In genomic region chr4:92615049-92615448, GRCh38 we compare ENCODE assay signal across 31 cellular contexts.
"Had no signal": no experiment of that assay in that cellular context is flagged by ENCODE, and none has a peak within 500 bp of the region (broad histone marks: within the 10 kb centered on the region; RNA-seq: fewer than 3 reads in every experiment).

No MANE protein-coding gene starts in this region.

- H3K9me3 Mint-ChIP-seq: activated CD4-positive, alpha-beta T cell treated with anti-CD3 and anti-CD28 coated beads, Interleukin-2, amount 10 ng/mL, durations not matched to agents 24 days and 14 days; activated naive CD8-positive, alpha-beta T cell treated with anti-CD3 and anti-CD28 coated beads, Interleukin-2, amount 10 ng/mL, durations not matched to agents 7 days and 5 days had no signal

- H3K27me3 Mint-ChIP-seq: activated CD4-positive, alpha-beta T cell treated with anti-CD3 and anti-CD28 coated beads, Interleukin-2, amount 10 ng/mL, durations not matched to agents 24 days and 14 days; activated CD8-positive, alpha-beta T cell treated with anti-CD3 and anti-CD28 coated beads for 36 hours; activated naive CD4-positive, alpha-beta T cell treated with anti-CD3 and anti-CD28 coated beads, Interleukin-2, amount 50 U/mL, for 24 hours; activated naive CD8-positive, alpha-beta T cell treated with anti-CD3 and anti-CD28 coated beads, Interleukin-2, amount 10 ng/mL, durations not matched to agents 7 days and 5 days; activated T-helper 17 cell treated with anti-CD3 and anti-CD28 coated beads, Interleukin-2, amount 50 U/mL, for 72 hours; central memory CD8-positive, alpha-beta T cell had no signal

- ATAC-seq: activated CD8-positive, alpha-beta T cell treated with anti-CD3 and anti-CD28 coated beads for 36 hours; activated T-cell treated with anti-CD3 and anti-CD28 coated beads, Interleukin-2, amount 50 U/mL, for 72 hours; activated T-helper 17 cell treated with anti-CD3 and anti-CD28 coated beads, Interleukin-2, amount 50 U/mL, for 72 hours had no signal

- H3K36me3 ChIP-seq: ascending aorta, cardiac muscle cell had no signal

- H3K27ac Mint-ChIP-seq: activated CD4-positive, alpha-beta T cell treated with anti-CD3 and anti-CD28 coated beads, Interleukin-2, amount 10 ng/mL, durations not matched to agents 24 days and 14 days; activated CD8-positive, alpha-beta T cell treated with anti-CD3 and anti-CD28 coated beads for 36 hours; activated naive CD4-positive, alpha-beta T cell treated with anti-CD3 and anti-CD28 coated beads, Interleukin-2, amount 50 U/mL, for 24 hours; activated naive CD8-positive, alpha-beta T cell treated with anti-CD3 and anti-CD28 coated beads, Interleukin-2, amount 10 ng/mL, durations not matched to agents 7 days and 5 days; activated T-cell treated with anti-CD3 and anti-CD28 coated beads, Interleukin-2, amount 50 U/mL, for 72 hours; activated T-helper 17 cell treated with anti-CD3 and anti-CD28 coated beads, Interleukin-2, amount 50 U/mL, for 72 hours had no signal

- H3K4me3 ChIP-seq: ascending aorta, cardiac muscle cell had no signal

- H3K9me3 ChIP-seq: ascending aorta had no signal

- H3K4me3 Mint-ChIP-seq: activated CD4-positive, alpha-beta T cell treated with anti-CD3 and anti-CD28 coated beads, Interleukin-2, amount 10 ng/mL, durations not matched to agents 24 days and 14 days; activated CD8-positive, alpha-beta T cell treated with anti-CD3 and anti-CD28 coated beads for 36 hours; activated naive CD4-positive, alpha-beta T cell treated with anti-CD3 and anti-CD28 coated beads, Interleukin-2, amount 50 U/mL, for 24 hours; activated naive CD8-positive, alpha-beta T cell treated with anti-CD3 and anti-CD28 coated beads, Interleukin-2, amount 10 ng/mL, durations not matched to agents 7 days and 5 days; activated T-cell treated with anti-CD3 and anti-CD28 coated beads, Interleukin-2, amount 50 U/mL, for 72 hours; activated T-helper 17 cell treated with anti-CD3 and anti-CD28 coated beads, Interleukin-2, amount 50 U/mL, for 72 hours; central memory CD8-positive, alpha-beta T cell had no signal

- DNase-seq: activated CD4-positive, alpha-beta T cell treated with anti-CD3 and anti-CD28 coated beads, Interleukin-2, amount 10 ng/mL, durations not matched to agents 24 days and 14 days; activated CD4-positive, alpha-beta T cell treated with anti-CD3 and anti-CD28 coated beads, Interleukin-2, amount 50 U/mL, for 4 hours; activated CD8-positive, alpha-beta T cell treated with anti-CD3 and anti-CD28 coated beads for 36 hours; activated effector memory CD4-positive, alpha-beta T cell treated with anti-CD3 and anti-CD28 coated beads, Interleukin-2, amount 50 U/mL, for 16 hours; activated naive CD4-positive, alpha-beta T cell treated with Interleukin-2 at 50 U/mL for 16 hours; activated naive CD8-positive, alpha-beta T cell treated with anti-CD3 and anti-CD28 coated beads, Interleukin-2, amount 10 ng/mL, durations not matched to agents 7 days and 5 days; activated T-cell treated with anti-CD3 and anti-CD28 coated beads, Interleukin-2, amount 50 U/mL, for 1 hour; activated T-cell treated with anti-CD3 and anti-CD28 coated beads, Interleukin-2, amount 50 U/mL, for 72 hours; amygdala; NCI-H1092 treated with DMSO at 0.1 percent for 48 hours; NCI-H1417; NCI-H146; NCI-H187 treated with DMSO at 0.1 percent for 48 hours; NCI-H2081; NCI-H2171 treated with DMSO at 0.1 percent for 48 hours; NCI-H2227 treated with DMSO at 0.1 percent for 48 hours; NCI-H446; NCI-H510A treated with DMSO at 0.1 percent for 48 hours; NCI-H526 treated with DMSO at 0.1 percent for 48 hours; NK-92 treated with Interleukin-12 subunit alpha and Interleukin-12 subunit beta, amount 100 ng/mL, for 24 hours; Right ventricle myocardium superior; SW 1271; T-helper 1 cell; T-helper 2 cell; T-helper 9 cell had no signal

- H3K27ac ChIP-seq: ascending aorta, cardiac muscle cell, VCaP had no signal

- H3K36me3 Mint-ChIP-seq: activated naive CD4-positive, alpha-beta T cell treated with anti-CD3 and anti-CD28 coated beads, Interleukin-2, amount 50 U/mL, for 24 hours; activated naive CD8-positive, alpha-beta T cell treated with anti-CD3 and anti-CD28 coated beads, Interleukin-2, amount 10 ng/mL, durations not matched to agents 7 days and 5 days had no signal

- H3K27me3 ChIP-seq: ascending aorta, cardiac muscle cell had no signal

- H3K4me1 Mint-ChIP-seq: activated CD4-positive, alpha-beta T cell treated with anti-CD3 and anti-CD28 coated beads, Interleukin-2, amount 10 ng/mL, durations not matched to agents 24 days and 14 days; activated naive CD4-positive, alpha-beta T cell treated with anti-CD3 and anti-CD28 coated beads, Interleukin-2, amount 50 U/mL, for 24 hours; activated naive CD8-positive, alpha-beta T cell treated with anti-CD3 and anti-CD28 coated beads, Interleukin-2, amount 10 ng/mL, durations not matched to agents 7 days and 5 days; activated T-helper 17 cell treated with anti-CD3 and anti-CD28 coated beads, Interleukin-2, amount 50 U/mL, for 72 hours; central memory CD8-positive, alpha-beta T cell had no signal

- H3K4me1 ChIP-seq: ascending aorta had no signal
